Comparison of ENCODE assay signal across 23 cellular contexts in the genomic region with DNA sequence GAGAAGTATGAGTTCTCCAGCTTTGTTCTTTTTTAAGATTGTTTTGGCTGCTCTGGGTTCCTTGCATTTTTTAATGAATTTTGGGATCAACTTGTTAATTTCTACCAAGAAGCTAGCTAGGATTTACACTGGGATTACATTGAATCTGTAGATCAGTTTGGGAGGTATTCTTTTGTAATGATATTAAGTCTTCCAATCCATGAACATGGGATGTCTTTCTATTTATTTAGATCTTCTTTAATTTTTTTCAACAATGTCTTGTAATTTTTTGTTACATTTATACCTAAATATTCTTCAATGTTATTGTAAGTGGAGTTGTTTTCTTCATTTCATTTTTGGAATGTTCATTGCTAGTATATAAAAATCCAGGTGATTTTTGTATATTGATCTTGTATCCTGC.
"Had no signal": no experiment of that assay in that cellular context is flagged by ENCODE, and none has a peak within 500 bp of the region (broad histone marks: within the 10 kb centered on the region; RNA-seq: fewer than 3 reads in every experiment).

No MANE protein-coding gene starts in this region.

- DNase-seq: IMR-90, Karpas-422, KG1, MG63, NCI-H1092, NCI-H1105 treated with DMSO at 0.1 percent for 48 hours, NCI-H1417 treated with DMSO at 0.1 percent for 48 hours, NCI-H146, NCI-H1694 treated with DMSO at 0.1 percent for 48 hours, NCI-H2029, NCI-H2081 treated with DMSO at 0.1 percent for 48 hours, NCI-H2171, NCI-H226, NCI-H446, NCI-H510A, NCI-H524 treated with DMSO at 0.1 percent for 48 hours, NCI-H69, NCI-H774, Right ventricle myocardium superior, RPMI8226, SIG-M5 had no signal

- ATAC-seq: HepG2 had no signal

- FAIRE-seq: HepG2, RCC 7860 had no signal
